8 cellular contexts compared by ENCODE assay signal in genomic region chr9:37408933-37409710, GRCh38. TPM values are rescaled to one million over a fixed set of nuclear protein-coding genes. Genes with fewer than 3 reads are reported as not detected.
DNase-seq lines count a peak whose midpoint lies in the region; ATAC-seq and TF ChIP-seq lines count a peak whose summit lies in the region.

No MANE protein-coding gene starts in this region.

- TF ChIP-seq CTCF in OCI-LY3 (IDR thresholded peaks at IDR 0.05; ENCODE audit: low read depth, low read length): no peak
- no peak for TF ChIP-seq CTCF in glutamatergic neuron (IDR thresholded peaks at IDR 0.05; ENCODE audit: partially characterized antibody, unreplicated experiment)
- no peak for TF ChIP-seq CTCF in sigmoid colon (IDR thresholded peaks at IDR 0.05)

- no peak for TF ChIP-seq EP300 in sigmoid colon (IDR thresholded peaks at IDR 0.05)

- H2AFZ ChIP-seq in OCI-LY3 (ENCODE audit: low read depth, low read length): no peak overlapping the region

- peaks cover 56% of the 10 kb centered on the region for H3K4me1 Mint-ChIP-seq in activated naive CD8-positive, alpha-beta T cell treated with anti-CD3 and anti-CD28 coated beads, Interleukin-2, amount 50 U/mL, for 24 hours
- H3K4me1 Mint-ChIP-seq in stimulated activated naive CD8-positive, alpha-beta T cell treated with anti-CD3 and anti-CD28 coated beads, Interleukin-15, amount 100 ng/mL, for 72 hours: peaks cover 18% of the 10 kb centered on the region
- peaks cover 10% of the 10 kb centered on the region for H3K4me1 Mint-ChIP-seq in glutamatergic neuron (ENCODE audit: low read depth, unreplicated experiment)

- H3K27me3 ChIP-seq in OCI-LY3 (ENCODE audit: low read depth, low read length) (no peaks in the 10 kb centered on the region), sigmoid colon (no peaks in the 10 kb centered on the region)

- H3K36me3 Mint-ChIP-seq in activated naive CD8-positive, alpha-beta T cell treated with anti-CD3 and anti-CD28 coated beads, Interleukin-2, amount 50 U/mL, for 24 hours (ENCODE audit: low read depth): peaks cover 2% of the 10 kb centered on the region
- H3K36me3 Mint-ChIP-seq in glutamatergic neuron (ENCODE audit: unreplicated experiment): no peaks in the 10 kb centered on the region

- H3K36me3 ChIP-seq in OCI-LY3 (replicated peaks; ENCODE audit: low read depth, low read length): no peaks in the 10 kb centered on the region
- no peaks in the 10 kb centered on the region for H3K36me3 ChIP-seq in sigmoid colon

- ATAC-seq in GM21717 (IDR thresholded peaks at IDR 0.05; ENCODE audit: unreplicated experiment): peak; percentile 84
- peak; percentile 83 for ATAC-seq in activated naive CD8-positive, alpha-beta T cell treated with anti-CD3 and anti-CD28 coated beads, Interleukin-2, amount 50 U/mL, for 24 hours
- peak; percentile 88 for ATAC-seq in stimulated activated naive CD8-positive, alpha-beta T cell treated with anti-CD3 and anti-CD28 coated beads, Interleukin-15, amount 100 ng/mL, for 72 hours

- peak overlapping the region; percentile 99 for H3K9ac ChIP-seq in OCI-LY3 (ENCODE audit: low read length)

- H3K4me2 ChIP-seq in OCI-LY3 (ENCODE audit: low read length): peak overlapping the region; percentile 97

- peak overlapping the region; percentile 76 for H3K27ac Mint-ChIP-seq in activated naive CD8-positive, alpha-beta T cell treated with anti-CD3 and anti-CD28 coated beads, Interleukin-2, amount 50 U/mL, for 24 hours
- no peak overlapping the region for H3K27ac Mint-ChIP-seq in stimulated activated naive CD8-positive, alpha-beta T cell treated with anti-CD3 and anti-CD28 coated beads, Interleukin-15, amount 100 ng/mL, for 72 hours
- H3K27ac Mint-ChIP-seq in glutamatergic neuron (ENCODE audit: unreplicated experiment): no peak overlapping the region

- H3K9me3 ChIP-seq in OCI-LY3 (ENCODE audit: insufficient read depth, low read length) (no peaks in the 10 kb centered on the region; the same call in 1 of the 2 replicates), sigmoid colon (no peaks in the 10 kb centered on the region)

- DNase-seq in activated naive CD8-positive, alpha-beta T cell treated with anti-CD3 and anti-CD28 coated beads, Interleukin-2, amount 50 U/mL, for 24 hours: peak; percentile 69
- DNase-seq in stimulated activated naive CD8-positive, alpha-beta T cell treated with anti-CD3 and anti-CD28 coated beads, Interleukin-15, amount 100 ng/mL, for 72 hours: peak in 1 of 2 donors; percentile 67
- no peak for DNase-seq in NCI-H1092 (lab: John Stamatoyannopoulos, UW)
- no peak for DNase-seq in glutamatergic neuron
- DNase-seq in sigmoid colon: no peak

- peaks cover 41% of the 10 kb centered on the region for H3K79me2 ChIP-seq in OCI-LY3 (ENCODE audit: low read length)

- WGBS in sigmoid colon, 2 donors: 65 to 82% methylated on average over 22 of the region's 22 CpGs

- peak overlapping the region; percentile 99 for H3K27ac ChIP-seq in OCI-LY3 (ENCODE audit: low read length)
- H3K27ac ChIP-seq in sigmoid colon: no peak overlapping the region

- no peak overlapping the region for H3K4me3 Mint-ChIP-seq in activated naive CD8-positive, alpha-beta T cell treated with anti-CD3 and anti-CD28 coated beads, Interleukin-2, amount 50 U/mL, for 24 hours
- H3K4me3 Mint-ChIP-seq in stimulated activated naive CD8-positive, alpha-beta T cell treated with anti-CD3 and anti-CD28 coated beads, Interleukin-15, amount 100 ng/mL, for 72 hours: no peak overlapping the region
- no peak overlapping the region for H3K4me3 Mint-ChIP-seq in glutamatergic neuron (ENCODE audit: unreplicated experiment)

- peaks cover 96% of the 10 kb centered on the region for H3K4me1 ChIP-seq in OCI-LY3 (ENCODE audit: low read length)
- H3K4me1 ChIP-seq in sigmoid colon: no peaks in the 10 kb centered on the region

- no peaks in the 10 kb centered on the region for H4K20me1 ChIP-seq in OCI-LY3 (ENCODE audit: insufficient read depth, low read length)

- no peaks in the 10 kb centered on the region for H3K27me3 Mint-ChIP-seq in activated naive CD8-positive, alpha-beta T cell treated with anti-CD3 and anti-CD28 coated beads, Interleukin-2, amount 50 U/mL, for 24 hours
- H3K27me3 Mint-ChIP-seq in stimulated activated naive CD8-positive, alpha-beta T cell treated with anti-CD3 and anti-CD28 coated beads, Interleukin-15, amount 100 ng/mL, for 72 hours: no peaks in the 10 kb centered on the region
- peaks cover 6% of the 10 kb centered on the region for H3K27me3 Mint-ChIP-seq in glutamatergic neuron (ENCODE audit: unreplicated experiment)

- H3K9me3 Mint-ChIP-seq in activated naive CD8-positive, alpha-beta T cell treated with anti-CD3 and anti-CD28 coated beads, Interleukin-2, amount 50 U/mL, for 24 hours: no peaks in the 10 kb centered on the region
- no peaks in the 10 kb centered on the region for H3K9me3 Mint-ChIP-seq in stimulated activated naive CD8-positive, alpha-beta T cell treated with anti-CD3 and anti-CD28 coated beads, Interleukin-15, amount 100 ng/mL, for 72 hours
- peaks cover 3% of the 10 kb centered on the region for H3K9me3 Mint-ChIP-seq in glutamatergic neuron (ENCODE audit: unreplicated experiment)

- intact Hi-C loops in sigmoid colon (cut with DNase I): no loop called here

- H3K4me3 ChIP-seq in OCI-LY3 (ENCODE audit: low read length): peak overlapping the region; percentile 70
- H3K4me3 ChIP-seq in sigmoid colon: no peak overlapping the region

- TF ChIP-seq POLR2A in GM10847 (IDR thresholded peaks at IDR 0.05; ENCODE audit: extremely low read depth, insufficient read length): peak; percentile 31
- no peak for TF ChIP-seq POLR2A in sigmoid colon (IDR thresholded peaks at IDR 0.05)

RNA-seq across cellular contexts. Expression of gene GRHPR, which starts 13.4 kb away (rescaled TPM):
- total RNA-seq in glutamatergic neuron (ENCODE audit: unreplicated experiment) (78.1 TPM), sigmoid colon (100 to 1,000 TPM; 127 to 165 (median 157) TPM)
- 10 to 100 TPM; 84.1 to 94.9 (median 88.8) TPM for polyA plus RNA-seq in sigmoid colon

RNA-seq across cellular contexts. Expression of gene ZBTB5, which starts 56.1 kb away (rescaled TPM):
- total RNA-seq in glutamatergic neuron (ENCODE audit: unreplicated experiment) (14.3 TPM), sigmoid colon (10 to 100 TPM in 2 of 4 donors, 1 to 10 TPM in 2; 7.2 to 11.1 (median 10.2) TPM)
- polyA plus RNA-seq in sigmoid colon: 1 to 10 TPM; 3.6 to 7.7 (median 4.4) TPM
